In the genomic region with DNA sequence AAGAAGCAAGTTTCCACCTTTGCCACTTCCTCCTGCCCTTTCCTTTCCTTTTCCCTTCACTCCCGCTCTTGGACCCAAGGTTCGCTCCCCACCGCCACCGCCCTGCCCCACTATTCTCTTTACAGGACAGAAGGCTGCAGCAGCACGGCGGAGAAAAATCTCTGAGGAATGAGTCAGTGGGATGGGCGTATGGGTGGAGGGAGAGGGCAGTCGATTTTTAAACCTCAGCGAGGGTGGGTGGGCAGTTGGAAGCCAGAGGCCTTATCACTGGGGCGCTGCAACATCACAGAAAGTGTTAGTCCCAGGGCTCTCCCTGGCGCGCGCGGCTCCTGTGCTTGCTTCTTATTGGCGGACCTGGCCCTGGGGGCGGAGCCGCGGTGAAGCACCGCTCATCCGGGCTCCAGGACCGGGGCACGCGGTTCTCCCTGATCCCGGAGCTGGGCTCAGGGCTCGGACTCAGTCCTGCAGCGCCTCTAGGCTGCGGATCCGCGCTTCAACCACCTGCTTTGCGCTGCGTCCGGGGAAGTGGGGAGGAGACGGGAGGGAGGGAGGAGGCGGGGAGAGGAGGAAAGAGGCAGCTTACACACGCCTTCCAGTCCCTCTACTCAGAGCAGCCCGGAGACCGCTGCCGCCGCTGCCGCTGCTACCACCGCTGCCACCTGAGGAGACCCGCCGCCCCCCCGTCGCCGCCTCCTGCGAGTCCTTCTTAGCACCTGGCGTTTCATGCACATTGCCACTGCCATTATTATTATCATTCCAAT, we compare ENCODE assay signal across 8 cellular contexts.
DNase-seq lines count a peak whose midpoint lies in the region; ATAC-seq and TF ChIP-seq lines count a peak whose summit lies in the region.

Gene ALCAM (plus strand): TSS at position 608 of the 761 bp plus-strand sequence.

- H3K9me3 ChIP-seq in HUES48 (ENCODE audit: control insufficient read depth, insufficient read depth, low read length) (no peaks in the 10 kb centered on the region), OCI-LY1 (ENCODE audit: low read length) (no peaks in the 10 kb centered on the region)

- peaks cover 35% of the 10 kb centered on the region for H3K27me3 ChIP-seq in HUES48 (ENCODE audit: control insufficient read depth, insufficient read depth, low read length)
- H3K27me3 ChIP-seq in OCI-LY1 (ENCODE audit: insufficient read depth, low read length) = no peaks in the 10 kb centered on the region

- H3K36me3 ChIP-seq in HUES48 (ENCODE audit: control insufficient read depth, insufficient read depth, low read length) (no peaks in the 10 kb centered on the region), OCI-LY1 (ENCODE audit: insufficient read depth, low read length) (0 out of 2 replicates have a peak, but pooled peaks cover under 1% of the 10 kb centered on the region)

- peak; percentile 24; the same call in 1 of the 2 replicates for TF ChIP-seq CTCF in OCI-LY1 (IDR thresholded peaks at IDR 0.05; ENCODE audit: low read length)

- peak within 1 kb of the TSS; percentile 86 for H3K27ac ChIP-seq in HUES48 (ENCODE audit: low read depth, low read length)
- H3K27ac ChIP-seq in OCI-LY1 (ENCODE audit: low read depth, low read length, poor library complexity, severe bottlenecking) = peak within 1 kb of the TSS; percentile 99

- ATAC-seq in GM21423 (IDR thresholded peaks at IDR 0.05; ENCODE audit: unreplicated experiment) = peak; percentile 51

- DNase-seq in DMS 273 treated with DMSO at 0.1 percent for 48 hours (lab: John Stamatoyannopoulos, UW) (peak; percentile 96), activated T-cell treated with anti-CD3 and anti-CD28 coated beads for 1 hour (ENCODE audit: low read depth) (peak; percentile 69), epidermal melanocyte (ENCODE audit: insufficient read length, low spot score) (peak; percentile 38), middle frontal gyrus (ENCODE audit: extremely low spot score, low spot score) (peak; percentile 95)
- DNase-seq in stimulated activated CD8-positive, alpha-beta memory T cell treated with anti-CD3 and anti-CD28 coated beads, Interleukin-4, amount 100 ng/mL, for 1 hour (ENCODE audit: low read depth in 2 of 2, low spot score in 1 of 2) = peak; percentile 35 to 58

- peak within 1 kb of the TSS; percentile 56 for H3K9ac ChIP-seq in HUES48 (ENCODE audit: low read depth, low read length)
- H3K9ac ChIP-seq in OCI-LY1 (ENCODE audit: low read length) = peak within 1 kb of the TSS; percentile 92

- H3K9me2 ChIP-seq in OCI-LY1 (ENCODE audit: low read depth, low read length) = no peaks in the 10 kb centered on the region

- H3K4me3 ChIP-seq in HUES48 (ENCODE audit: low read depth, low read length) = peak within 1 kb of the TSS; percentile 76
- H3K4me3 ChIP-seq in OCI-LY1 (ENCODE audit: low read depth, low read length, poor library complexity, severe bottlenecking) = peak within 1 kb of the TSS; percentile 78

- H2AFZ ChIP-seq in OCI-LY1 (ENCODE audit: low read length) = peak within 1 kb of the TSS; percentile 80

- H3K79me2 ChIP-seq in OCI-LY1 (ENCODE audit: insufficient read depth, low read length) = peaks cover 17% of the 10 kb centered on the region

- H3K4me2 ChIP-seq in OCI-LY1 (ENCODE audit: low read length) = peak within 1 kb of the TSS; percentile 96

- H3K4me1 ChIP-seq in HUES48 (ENCODE audit: control insufficient read depth, insufficient read depth, low read length) = peaks cover 19% of the 10 kb centered on the region
- H3K4me1 ChIP-seq in OCI-LY1 (ENCODE audit: insufficient read depth, low read length, severe bottlenecking) = peaks cover 27% of the 10 kb centered on the region

- H4K20me1 ChIP-seq in OCI-LY1 (ENCODE audit: insufficient read depth, low read length) = no peaks in the 10 kb centered on the region

- H3F3A ChIP-seq in OCI-LY1 (ENCODE audit: insufficient read depth, low read length) = peaks cover 4% of the 10 kb centered on the region; the same call in 1 of the 2 replicates

Comparison
In these comparisons a context has a peak if more than half of its experiments do, and no peak if none do; other contexts are left out.
1. Peak in every context shown above with its lines: DNase-seq, ATAC-seq, H3K4me3 ChIP-seq and H3K27ac ChIP-seq.
2. DNase-seq: peak in every context shown above with its lines; median percentile 96 in DMS 273 treated with DMSO at 0.1 percent for 48 hours; 95 in middle frontal gyrus; 69 in activated T-cell treated with anti-CD3 and anti-CD28 coated beads for 1 hour; 46 in stimulated activated CD8-positive, alpha-beta memory T cell treated with anti-CD3 and anti-CD28 coated beads, Interleukin-4, amount 100 ng/mL, for 1 hour; 38 in epidermal melanocyte.